In genomic region chr22:36377022-36377631, GRCh38 we compare ENCODE assay signal across 9 cellular contexts. TPM values are rescaled to one million over a fixed set of nuclear protein-coding genes. Genes with fewer than 3 reads are reported as not detected.
DNase-seq lines count a peak whose midpoint lies in the region; ATAC-seq and TF ChIP-seq lines count a peak whose summit lies in the region.
"Had no signal": no experiment of that assay in that cellular context is flagged by ENCODE, and none has a peak within 500 bp of the region (broad histone marks: within the 10 kb centered on the region; RNA-seq: fewer than 3 reads in every experiment).

No MANE protein-coding gene starts in this region.

- TF ChIP-seq CTCF in thoracic aorta (IDR thresholded peaks at IDR 0.05) = no peak

- H3K27me3 ChIP-seq in thoracic aorta (replicated peaks; ENCODE audit: insufficient read depth) = no peaks in the 10 kb centered on the region

- H3K9me3 ChIP-seq in thoracic aorta = no peaks in the 10 kb centered on the region

- DNase-seq in activated effector memory CD4-positive, alpha-beta T cell treated with anti-CD3 and anti-CD28 coated beads, Interleukin-2, amount 50 U/mL, for 16 hours = peak; percentile 77
- DNase-seq in activated effector memory CD4-positive, alpha-beta T cell treated with Interleukin-2 at 50 U/mL for 16 hours = no peak
- peak; percentile 45 to 63 for DNase-seq in activated CD4-positive, alpha-beta T cell treated with anti-CD3 and anti-CD28 coated beads, Interleukin-2, amount 50 U/mL, for 48 hours
- DNase-seq in left ventricle myocardium superior = no peak
- DNase-seq in thoracic aorta (ENCODE audit: low spot score) = no peak
- no peak for DNase-seq in NCI-H82 (lab: John Stamatoyannopoulos, UW)
- no peak for DNase-seq in NCI-H510A treated with DMSO at 0.1 percent for 48 hours (lab: John Stamatoyannopoulos, UW)
- DNase-seq in OCI-M2 (lab: John Stamatoyannopoulos, UW; ENCODE audit: unreplicated experiment) = no peak
- DNase-seq: NCI-H1092 had no signal

- peak overlapping the region; percentile 59 for H3K4me3 ChIP-seq in thoracic aorta

- H3K36me3 ChIP-seq in thoracic aorta = no peaks in the 10 kb centered on the region

- H3K4me1 ChIP-seq in thoracic aorta (ENCODE audit: control insufficient read depth in 1 of 2, low read depth in 2 of 2) = peaks cover 86 to 99% of the 10 kb centered on the region in 2 donors

- peak overlapping the region; percentile 72 to 79 for H3K27ac ChIP-seq in thoracic aorta

- intact Hi-C loops in left ventricle myocardium superior (cut with micrococcal nuclease) = no loop called here

- ATAC-seq in left ventricle myocardium superior (peak; percentile 42), thoracic aorta (ENCODE audit: insufficient number of reproducible peaks, low FRiP score, low read depth) (no peak)

RNA-seq across cellular contexts. Expression of gene MYH9, which starts 10.6 kb away (rescaled TPM):
- total RNA-seq in left ventricle myocardium superior = 161 TPM
- total RNA-seq in thoracic aorta = 1,000 to 10,000 TPM; 1,447 to 1,631 TPM

Comparison
In these comparisons a context has a peak if more than half of its experiments do, and no peak if none do; other contexts are left out.
1. DNase-seq: peak in activated effector memory CD4-positive, alpha-beta T cell treated with anti-CD3 and anti-CD28 coated beads, Interleukin-2, amount 50 U/mL, for 16 hours (single experiment) and activated CD4-positive, alpha-beta T cell treated with anti-CD3 and anti-CD28 coated beads, Interleukin-2, amount 50 U/mL, for 48 hours (2 of 2); none in activated effector memory CD4-positive, alpha-beta T cell treated with Interleukin-2 at 50 U/mL for 16 hours (single experiment), left ventricle myocardium superior (single experiment), thoracic aorta (single experiment), NCI-H82 (single experiment), NCI-H510A treated with DMSO at 0.1 percent for 48 hours (single experiment) and OCI-M2 (single experiment).